In genomic region chr2:127614246-127614645, GRCh38 we compare ENCODE assay signal across 1 cellular context.
TF ChIP-seq lines count a peak whose summit lies in the region.

No MANE protein-coding gene starts in this region.

TF ChIP-seq in SK-N-SH, 30 proteins besides CTCF, POLR2A, EP300 and RAD21 (continued from another document):
- TF ChIP-seq REST (IDR thresholded peaks at IDR 0.05; ENCODE audit: low read depth, low read length): no peak
- no peak for TF ChIP-seq USF2 (IDR thresholded peaks at IDR 0.05; ENCODE audit: borderline replicate concordance, low read depth, low read length)
- TF ChIP-seq RFX5 (IDR thresholded peaks at IDR 0.05; ENCODE audit: low read length): no peak
